ENCODE assay signal across 15 cellular contexts in the genomic region with DNA sequence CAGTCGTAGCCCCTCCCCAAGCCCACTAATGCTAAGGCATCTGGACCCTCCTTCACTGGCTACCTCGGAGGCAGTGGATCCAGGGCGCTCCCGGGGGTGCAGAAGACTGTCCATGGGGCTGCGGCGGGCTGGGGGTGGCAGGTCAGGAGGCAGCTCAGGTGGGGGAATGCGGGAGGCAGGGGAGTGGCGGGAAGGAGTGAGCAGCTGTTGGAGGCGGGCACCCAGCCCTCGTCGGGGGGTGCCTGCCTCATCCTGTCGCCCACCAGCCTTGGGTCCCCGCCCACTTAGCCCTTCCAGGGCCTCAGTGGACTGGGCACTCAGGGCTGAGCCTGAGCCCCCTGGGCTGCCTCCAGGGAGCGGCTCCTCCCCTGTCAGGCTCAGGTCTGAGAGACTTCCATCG. TPM values are rescaled to one million over a fixed set of nuclear protein-coding genes. Genes with fewer than 3 reads are reported as not detected.
A peak's percentile ranks its signal among the peaks of the same experiment; 100 is the strongest.
DNase-seq lines count a peak whose midpoint lies in the region; ATAC-seq, FAIRE-seq and TF ChIP-seq lines count a peak whose summit lies in the region.
"Had no signal": no experiment of that assay in that cellular context is flagged by ENCODE, and none has a peak within 500 bp of the region (broad histone marks: within the 10 kb centered on the region; RNA-seq: fewer than 3 reads in every experiment).

No MANE protein-coding gene starts in this region.

- ATAC-seq in stimulated activated naive CD8-positive, alpha-beta T cell treated with anti-CD3 and anti-CD28 coated beads, Interleukin-15, amount 100 ng/mL, for 72 hours: peak; percentile 15
- no peak for ATAC-seq in stimulated activated naive CD8-positive, alpha-beta T cell treated with anti-CD3 and anti-CD28 coated beads, Interleukin-15, Interleukin-2, amounts not matched to agents 100 U/mL and 50 U/mL, for 24 hours
- ATAC-seq: CD8-positive, alpha-beta T cell had no signal

- no peak overlapping the region for H3K27ac ChIP-seq in kidney (ENCODE audit: low read depth in 2 of 2, low read length in 2 of 2)
- H3K27ac ChIP-seq: HL-60 had no signal

- H3K4me1 Mint-ChIP-seq in stimulated activated naive CD8-positive, alpha-beta T cell treated with anti-CD3 and anti-CD28 coated beads, Interleukin-15, amount 100 ng/mL, for 72 hours: peaks cover 21% of the 10 kb centered on the region
- H3K4me1 Mint-ChIP-seq in osteocyte (ENCODE audit: unreplicated experiment): peaks cover 6% of the 10 kb centered on the region

- no peak overlapping the region for H3K4me3 ChIP-seq in kidney (ENCODE audit: low read length in 2 of 2)

- no peak overlapping the region for H3K4me3 Mint-ChIP-seq in stimulated activated naive CD8-positive, alpha-beta T cell treated with anti-CD3 and anti-CD28 coated beads, Interleukin-15, amount 100 ng/mL, for 72 hours
- H3K4me3 Mint-ChIP-seq in osteocyte (ENCODE audit: unreplicated experiment): no peak overlapping the region
- H3K4me3 Mint-ChIP-seq: CD14-positive monocyte; CD8-positive, alpha-beta T cell had no signal

- peaks cover 0 to 5% of the 10 kb centered on the region in 2 donors for H3K4me1 ChIP-seq in kidney (ENCODE audit: control insufficient read depth in 1 of 2, insufficient read depth in 1 of 2, low read depth in 1 of 2, low read length in 2 of 2)

- H3K9ac ChIP-seq in kidney (ENCODE audit: low read length in 2 of 2): no peak overlapping the region

- H3K9me3 ChIP-seq in kidney (ENCODE audit: control insufficient read depth in 1 of 2, low read length in 2 of 2): no peaks in the 10 kb centered on the region

- no peak overlapping the region for H3K27ac Mint-ChIP-seq in stimulated activated naive CD8-positive, alpha-beta T cell treated with anti-CD3 and anti-CD28 coated beads, Interleukin-15, amount 100 ng/mL, for 72 hours
- H3K27ac Mint-ChIP-seq in osteocyte (ENCODE audit: unreplicated experiment): no peak overlapping the region
- H3K27ac Mint-ChIP-seq: CD8-positive, alpha-beta T cell had no signal

- no peak for FAIRE-seq in kidney (lab: Jason Lieb, UNC)
- FAIRE-seq: GM19239, H54 had no signal

- H3K9me3 Mint-ChIP-seq in stimulated activated naive CD8-positive, alpha-beta T cell treated with anti-CD3 and anti-CD28 coated beads, Interleukin-15, amount 100 ng/mL, for 72 hours: no peaks in the 10 kb centered on the region
- H3K9me3 Mint-ChIP-seq in osteocyte (ENCODE audit: unreplicated experiment): no peaks in the 10 kb centered on the region
- H3K9me3 Mint-ChIP-seq: CD14-positive monocyte; CD8-positive, alpha-beta T cell had no signal

- intact Hi-C loops in kidney (cut with DNase I): no loop called here

- no peak for DNase-seq in stimulated activated naive CD8-positive, alpha-beta T cell treated with anti-CD3 and anti-CD28 coated beads, Interleukin-15, amount 100 ng/mL, for 72 hours
- DNase-seq in stimulated activated naive CD8-positive, alpha-beta T cell treated with anti-CD3 and anti-CD28 coated beads, Interleukin-15, Interleukin-2, amounts not matched to agents 100 U/mL and 50 U/mL, for 24 hours: no peak
- DNase-seq in kidney (peak; percentile 66), osteocyte (ENCODE audit: extremely low spot score, unreplicated experiment) (peak; percentile 80), A172 (ENCODE audit: low spot score) (no peak), NCI-H1417 (lab: John Stamatoyannopoulos, UW) (no peak), NCI-H748 (lab: John Stamatoyannopoulos, UW; ENCODE audit: unreplicated experiment) (no peak)
- DNase-seq: CD8-positive, alpha-beta T cell; COR-L47; DMS53; GF-D8 had no signal

- H3K36me3 Mint-ChIP-seq in osteocyte (ENCODE audit: unreplicated experiment): peaks cover 16% of the 10 kb centered on the region

- TF ChIP-seq CTCF in kidney (IDR thresholded peaks at IDR 0.05; ENCODE audit: borderline replicate concordance, extremely low read depth, insufficient read depth): no peak
- TF ChIP-seq CTCF in osteocyte (IDR thresholded peaks at IDR 0.05): no peak

- H3K27me3 Mint-ChIP-seq in stimulated activated naive CD8-positive, alpha-beta T cell treated with anti-CD3 and anti-CD28 coated beads, Interleukin-15, amount 100 ng/mL, for 72 hours: no peaks in the 10 kb centered on the region
- no peaks in the 10 kb centered on the region for H3K27me3 Mint-ChIP-seq in osteocyte (ENCODE audit: unreplicated experiment)

- H3K36me3 ChIP-seq in kidney (ENCODE audit: control insufficient read depth in 1 of 2, insufficient read depth in 2 of 2, low read length in 2 of 2): peaks cover 29 to 54% of the 10 kb centered on the region in 2 donors

RNA-seq across cellular contexts. Expression of a gene that starts 10.6 kb away (rescaled TPM):
- total RNA-seq in kidney (49.0 TPM), osteocyte (63.2 and 66.7 TPM in 2 replicates)
- 3.6 TPM for polyA plus RNA-seq in kidney (ENCODE audit: insufficient read depth, low read depth, low replicate concordance)
- 5.9 and 6.5 TPM in 2 replicates for total RNA-seq in A172 (2014; rRNA removed; shearing (Covaris generic))

RNA-seq across cellular contexts. Expression of a gene that starts 13.1 kb away (rescaled TPM):
- total RNA-seq in kidney (60.6 TPM), osteocyte (48.0 and 53.1 TPM in 2 replicates)
- 13.2 TPM for polyA plus RNA-seq in kidney (ENCODE audit: insufficient read depth, low read depth, low replicate concordance)
- total RNA-seq in A172 (2014; rRNA removed; shearing (Covaris generic)): 10.9 and 11.2 TPM in 2 replicates

RNA-seq across cellular contexts. Expression of a gene that starts 25.0 kb away (rescaled TPM):
- total RNA-seq in kidney: 44.8 TPM
- 28.6 TPM for polyA plus RNA-seq in kidney (ENCODE audit: insufficient read depth, low read depth, low replicate concordance)
- 29.4 and 41.9 TPM in 2 replicates for total RNA-seq in osteocyte
- total RNA-seq in A172 (2014; rRNA removed; shearing (Covaris generic)): 14.5 and 16.6 TPM in 2 replicates

RNA-seq across cellular contexts. Expression of a gene that starts 29.9 kb away (rescaled TPM):
- total RNA-seq in kidney (125 TPM), osteocyte (93.2 and 95.3 TPM in 2 replicates)
- 106 TPM for polyA plus RNA-seq in kidney (ENCODE audit: insufficient read depth, low read depth, low replicate concordance)
- total RNA-seq in A172 (2014; rRNA removed; shearing (Covaris generic)): 192 and 204 TPM in 2 replicates

RNA-seq across cellular contexts. Expression of a gene that starts 34.3 kb away (rescaled TPM):
- 10.9 TPM for total RNA-seq in kidney
- polyA plus RNA-seq in kidney (ENCODE audit: insufficient read depth, low read depth, low replicate concordance): 9.3 TPM
- 9.3 and 11.1 TPM in 2 replicates for total RNA-seq in osteocyte
- 19.9 and 28.4 TPM in 2 replicates for total RNA-seq in A172 (2014; rRNA removed; shearing (Covaris generic))

Comparison
In these comparisons a context has a peak if more than half of its experiments do, and no peak if none do; other contexts are left out.
1. DNase-seq: peak in kidney (single experiment) and osteocyte (single experiment); none in stimulated activated naive CD8-positive, alpha-beta T cell treated with anti-CD3 and anti-CD28 coated beads, Interleukin-15, amount 100 ng/mL, for 72 hours (0 of 2), stimulated activated naive CD8-positive, alpha-beta T cell treated with anti-CD3 and anti-CD28 coated beads, Interleukin-15, Interleukin-2, amounts not matched to agents 100 U/mL and 50 U/mL, for 24 hours (single experiment), A172 (single experiment), NCI-H1417 (0 of 3) and NCI-H748 (single experiment).